In genomic region chr5:131185523-131186104, GRCh38 we compare ENCODE assay signal across 16 cellular contexts. TPM values are rescaled to one million over a fixed set of nuclear protein-coding genes. Genes with fewer than 3 reads are reported as not detected.
DNase-seq lines count a peak whose midpoint lies in the region; ATAC-seq, FAIRE-seq and TF ChIP-seq lines count a peak whose summit lies in the region.
"Had no signal": no experiment of that assay in that cellular context is flagged by ENCODE, and none has a peak within 500 bp of the region (broad histone marks: within the 10 kb centered on the region; RNA-seq: fewer than 3 reads in every experiment).

No MANE protein-coding gene starts in this region.

- no peak overlapping the region for H2BK120ac ChIP-seq in IMR-90 (ENCODE audit: low read depth, low read length)

- no peaks in the 10 kb centered on the region for H3K27me3 Mint-ChIP-seq in progenitor cell of endocrine pancreas
- H3K27me3 Mint-ChIP-seq: CD4-positive, CD25-positive, alpha-beta regulatory T cell had no signal

- no peak overlapping the region for H3K56ac ChIP-seq in IMR-90 (ENCODE audit: extremely low read depth, insufficient read depth, low read length)

- H3K18ac ChIP-seq in IMR-90 (ENCODE audit: low read depth, low read length): no peak overlapping the region

- 0 out of 2 replicates have a peak, but pooled peaks cover 1% of the 10 kb centered on the region for H3K36me3 ChIP-seq in IMR-90 (ENCODE audit: control insufficient read depth, insufficient read depth, low read length)
- peaks cover 50% of the 10 kb centered on the region for H3K36me3 ChIP-seq in K562 (ENCODE audit: control insufficient read depth, insufficient read depth, low read length)

- dilution Hi-C loops in IMR-90 (cut with HindIII; ENCODE audit: low sequenced_read_pairs, unreplicated experiment): no loop called here

- in situ Hi-C loops in IMR-90 (cut with MboI; ENCODE audit: low sequenced_read_pairs): no loop called here
- in situ Hi-C loops in K562 (cut with MboI): no loop called here

- no peak overlapping the region for H4K8ac ChIP-seq in IMR-90 (ENCODE audit: low read depth in 2 of 2, low read length in 2 of 2)

- no peak for TF ChIP-seq POLR2A in IMR-90 (IDR thresholded peaks at IDR 0.05; ENCODE audit: low read depth, low read length)
- TF ChIP-seq POLR2A in K562 (conservative IDR thresholded peaks at IDR 0.05): no peak

- H3K9me1 ChIP-seq in IMR-90 (ENCODE audit: insufficient read depth, low read length) (no peaks in the 10 kb centered on the region), K562 (ENCODE audit: control insufficient read depth, insufficient read depth, low read length) (no peaks in the 10 kb centered on the region)

- H4K20me1 ChIP-seq in IMR-90 (ENCODE audit: insufficient read depth, low read length) (no peaks in the 10 kb centered on the region), K562 (replicated peaks; ENCODE audit: control insufficient read depth, insufficient read depth, low read length) (no peaks in the 10 kb centered on the region)
- H4K20me1 ChIP-seq: BLaER1 treated with 17β-estradiol and CSF1 and Interleukin-3, amounts not matched to agents 10 nM and 100 nM had no signal

- peaks cover 1% of the 10 kb centered on the region for H3K36me3 Mint-ChIP-seq in progenitor cell of endocrine pancreas (ENCODE audit: insufficient read depth)

- H2BK5ac ChIP-seq in IMR-90 (ENCODE audit: low read depth, low read length, poor library complexity, severe bottlenecking): no peak overlapping the region

- peaks cover 9% of the 10 kb centered on the region; the same call in 2 of the 3 replicates for H3K79me2 ChIP-seq in K562 (ENCODE audit: control insufficient read depth, insufficient read depth, low read length)

- no peak overlapping the region for H3K14ac ChIP-seq in IMR-90 (replicated peaks; ENCODE audit: low read depth, low read length)

- H3K27ac ChIP-seq in IMR-90 (ENCODE audit: insufficient read depth, low read length) (no peak overlapping the region), K562 (ENCODE audit: extremely low read depth, low read depth, low read length) (no peak overlapping the region)
- H3K27ac ChIP-seq: 22Rv1; BLaER1 treated with 17β-estradiol and CSF1 and Interleukin-3, amounts not matched to agents 10 nM and 100 nM; GM23248 had no signal

- TF ChIP-seq CTCF in IMR-90 (conservative IDR thresholded peaks at IDR 0.05; ENCODE audit: low read depth, low read length): no peak
- no peak for TF ChIP-seq CTCF in K562 (IDR thresholded peaks at IDR 0.05 in 2 of 3, conservative IDR thresholded peaks at IDR 0.05 in 1 of 3; ENCODE audit: insufficient read depth in 2 of 3, low read depth in 1 of 3, low read length in 3 of 3)
- no peak for TF ChIP-seq CTCF in progenitor cell of endocrine pancreas (IDR thresholded peaks at IDR 0.05; ENCODE audit: unreplicated experiment)

- no peak overlapping the region for H2BK20ac ChIP-seq in IMR-90 (ENCODE audit: low read depth, low read length)

- H3K27me3 ChIP-seq in IMR-90 (ENCODE audit: control insufficient read depth, insufficient read depth, low read length): no peaks in the 10 kb centered on the region
- no peaks in the 10 kb centered on the region for H3K27me3 ChIP-seq in K562 (ENCODE audit: control insufficient read depth in 2 of 2, insufficient read depth in 2 of 2, low read length in 2 of 2)
- H3K27me3 ChIP-seq: BLaER1 treated with 17β-estradiol and CSF1 and Interleukin-3, amounts not matched to agents 10 nM and 100 nM had no signal

- CTCF ChIA-PET in IMR-90 (lab: Yijun Ruan, JAX) (interaction anchor here (0.7 kb wide), 1 partner anchor 26 kb away, joined by 3 read pairs; no protein-coding TSS in a partner anchor), K562 (lab: Yijun Ruan, JAX; ENCODE audit: low intra/inter-chr PET ratio) (no interaction called here)

- no peak for FAIRE-seq in K562 (lab: Jason Lieb, UNC)

- H2BK15ac ChIP-seq in IMR-90 (ENCODE audit: low read depth, low read length): no peak overlapping the region

- intact Hi-C loops in IMR-90 (cut with micrococcal nuclease) (no loop called here), K562 (cut with micrococcal nuclease) (no loop called here)

- H3K4me3 ChIP-seq in IMR-90 (ENCODE audit: insufficient read depth, low read depth, low read length) (no peak overlapping the region), K562 (no peak overlapping the region)
- H3K4me3 ChIP-seq: BLaER1 treated with 17β-estradiol and CSF1 and Interleukin-3, amounts not matched to agents 10 nM and 100 nM; GM23248 had no signal

- POLR2A ChIA-PET in IMR-90 (lab: Charles Lee; ENCODE audit: unreplicated experiment): no interaction called here
- POLR2A ChIA-PET in K562 (lab: Yijun Ruan, JAX): no interaction called here

- H3K9me3 Mint-ChIP-seq in progenitor cell of endocrine pancreas (ENCODE audit: low read depth): no peaks in the 10 kb centered on the region
- H3K9me3 Mint-ChIP-seq: CD4-positive, CD25-positive, alpha-beta regulatory T cell had no signal

- H3K27ac Mint-ChIP-seq in progenitor cell of endocrine pancreas: peak overlapping the region; percentile 18
- H3K27ac Mint-ChIP-seq: CD4-positive, CD25-positive, alpha-beta regulatory T cell had no signal

- H3K4me2 ChIP-seq in IMR-90 (ENCODE audit: low read depth, low read length): no peak overlapping the region
- H3K4me2 ChIP-seq in K562 (ENCODE audit: insufficient read depth, low read length): no peak overlapping the region
- H3K4me2 ChIP-seq: BLaER1 treated with 17β-estradiol and CSF1 and Interleukin-3, amounts not matched to agents 10 nM and 100 nM had no signal

- H3K4me1 Mint-ChIP-seq in progenitor cell of endocrine pancreas (ENCODE audit: low read depth): no peaks in the 10 kb centered on the region

- TF ChIP-seq RAD21 in IMR-90 (IDR thresholded peaks at IDR 0.05; ENCODE audit: low read length) (no peak), K562 (CRISPR knock-in tag; conservative IDR thresholded peaks at IDR 0.05 in 1 of 2, IDR thresholded peaks at IDR 0.05 in 1 of 2) (no peak)

- ATAC-seq in IMR-90 (ENCODE audit: low read depth) (no peak), K562 (no peak), HG02763 (IDR thresholded peaks at IDR 0.05; ENCODE audit: unreplicated experiment) (no peak), GM21423 (IDR thresholded peaks at IDR 0.05; ENCODE audit: unreplicated experiment) (no peak)

- 0 out of 2 replicates have a peak, but pooled peaks cover 2% of the 10 kb centered on the region for H3K4me1 ChIP-seq in IMR-90 (ENCODE audit: control insufficient read depth, insufficient read depth, low read length)
- H3K4me1 ChIP-seq in K562 (replicated peaks in 1 of 2; ENCODE audit: control insufficient read depth in 2 of 2, insufficient read depth in 2 of 2, low read length in 2 of 2): peaks cover 0 to 16% of the 10 kb centered on the region in 2 experiments; a peak in 3 of 5 replicates
- H3K4me1 ChIP-seq: BLaER1 treated with 17β-estradiol and CSF1 and Interleukin-3, amounts not matched to agents 10 nM and 100 nM had no signal

- H3K79me1 ChIP-seq in IMR-90 (ENCODE audit: low read depth in 1 of 2, low read length in 2 of 2): no peaks in the 10 kb centered on the region

- no peak for TF ChIP-seq EP300 in K562 (IDR thresholded peaks at IDR 0.05; ENCODE audit: low read length)

- H3K9ac ChIP-seq in IMR-90 (ENCODE audit: low read depth, low read length) (no peak overlapping the region), K562 (ENCODE audit: insufficient read depth in 1 of 2, low read depth in 2 of 2, low read length in 2 of 2) (no peak overlapping the region)
- H3K9ac ChIP-seq: BLaER1 treated with 17β-estradiol and CSF1 and Interleukin-3, amounts not matched to agents 10 nM and 100 nM; GM23248 had no signal

- no peak overlapping the region for H3K4ac ChIP-seq in IMR-90 (ENCODE audit: low read depth, low read length)

- DNase-seq in DMS53 (lab: John Stamatoyannopoulos, UW) (peak; percentile 12), DMS53 treated with DMSO at 0.1 percent for 48 hours (lab: John Stamatoyannopoulos, UW; ENCODE audit: unreplicated experiment) (no peak), IMR-90 (no peak), K562 (ENCODE audit: extremely low read depth in 1 of 4, low spot score in 3 of 4) (no peak), progenitor cell of endocrine pancreas (ENCODE audit: low spot score, unreplicated experiment) (no peak)
- DNase-seq: DMS 273 treated with DMSO at 0.1 percent for 48 hours, DMS79 treated with DMSO at 0.1 percent for 48 hours, GDM1, GM23248, H7, Karpas-422 had no signal

- no peaks in the 10 kb centered on the region for H3K9me3 ChIP-seq in IMR-90 (ENCODE audit: control insufficient read depth, insufficient read depth, low read length)
- H3K9me3 ChIP-seq in K562 (replicated peaks; ENCODE audit: control insufficient read depth, insufficient read depth, low read depth, low read length): no peaks in the 10 kb centered on the region
- H3K9me3 ChIP-seq: BLaER1 treated with 17β-estradiol and CSF1 and Interleukin-3, amounts not matched to agents 10 nM and 100 nM had no signal

- H2AFZ ChIP-seq in IMR-90 (replicated peaks; ENCODE audit: low read length, poor library complexity) (no peak overlapping the region), K562 (ENCODE audit: low read depth, low read length) (no peak overlapping the region)
- H2AFZ ChIP-seq: GM23248 had no signal

- H4K5ac ChIP-seq in IMR-90 (ENCODE audit: low read depth, low read length): no peak overlapping the region

- H4K91ac ChIP-seq in IMR-90 (ENCODE audit: insufficient read depth, low read depth, low read length): no peak overlapping the region

- no peak overlapping the region for H2AK9ac ChIP-seq in IMR-90 (replicated peaks; ENCODE audit: low read depth, low read length, poor library complexity)

- no TSS peak for BruUV-seq in IMR-90 (replicated peaks; lab: Mats Ljungman, UMichigan)
- BruUV-seq in K562 (replicated peaks; lab: Mats Ljungman, UMichigan): no TSS peak

- no peak overlapping the region for H2AK5ac ChIP-seq in IMR-90 (ENCODE audit: low read depth, low read length)

- H3K23ac ChIP-seq in IMR-90 (ENCODE audit: low read depth, low read length): no peak overlapping the region

- H3K4me3 Mint-ChIP-seq in progenitor cell of endocrine pancreas (ENCODE audit: low read depth): no peak overlapping the region
- H3K4me3 Mint-ChIP-seq: CD4-positive, CD25-positive, alpha-beta regulatory T cell had no signal

RNA-seq across cellular contexts. Expression of gene LYRM7, which starts 14.9 kb away (rescaled TPM):
- total RNA-seq in IMR-90 (2012; rRNA removed) (3.4 and 6.4 TPM in 2 replicates), K562 (2014; rRNA removed) (16.2 and 22.9 TPM in 2 replicates), K562 (2014; rRNA removed; fragmentation: Illumina TruSeq; extraction: Trizol) (39.4 and 43.5 TPM in 2 replicates), K562 (2015; rRNA removed; fragmentation: Illumina TruSeq; extraction: Trizol) (28.1 and 33.3 TPM in 2 replicates), K562 (2021) (27.1 and 32.7 TPM in 2 replicates), progenitor cell of endocrine pancreas (5.9 and 6.1 TPM in 2 replicates)
- polyA plus RNA-seq in IMR-90 (2012; rRNA removed) (1.6 and 2.5 TPM in 2 replicates), K562 (2011; rRNA removed) (18.4 and 24.1 TPM in 2 replicates), K562 (2014; fragmentation: Illumina TruSeq; extraction: Trizol) (33.4 and 37.2 TPM in 2 replicates), K562 (2014; fragmentation: Nextera tagmentation; extraction: Ambion mirVana) (10 to 100 TPM; 53.6 to 70.1 TPM), K562 (2014; rRNA removed) (24.4 and 28.3 TPM in 2 replicates)
- 0.37 and 0.81 TPM in 2 replicates for polyA plus RNA-seq in IMR-90 (2012; cell fraction: cytosol; rRNA removed)
- polyA plus RNA-seq in IMR-90 (2012; cell fraction: nucleus; rRNA removed; ENCODE audit: low replicate concordance): 2.6 and 3.6 TPM in 2 replicates
- 3.4 and 15.9 TPM in 2 replicates for total RNA-seq in K562 (2011; cell fraction: chromatin; rRNA removed; ENCODE audit: low replicate concordance)
- total RNA-seq in K562 (2011; cell fraction: nucleolus; rRNA removed): 2.3 and 5.9 TPM in 2 replicates
- total RNA-seq in K562 (2011; cell fraction: nucleoplasm; rRNA removed): 7.1 and 17.6 TPM in 2 replicates
- polyA plus RNA-seq in K562 (2011; cell fraction: cytosol; rRNA removed): 3.9 and 8.6 TPM in 2 replicates
- 3.9 and 4.9 TPM in 2 replicates for polyA plus RNA-seq in K562 (2011; cell fraction: nucleus; rRNA removed)
- 16.2 and 18.8 TPM in 2 replicates for polyA plus RNA-seq in K562 (2012)
- 11.9 and 12.4 TPM in 2 replicates for polyA minus RNA-seq in K562 (2011; rRNA and poly(A)+ RNA removed)
- 14.7 and 19.9 TPM in 2 replicates for polyA minus RNA-seq in K562 (2011; cell fraction: cytosol; rRNA and poly(A)+ RNA removed)
- 2.0 and 4.0 TPM in 2 replicates for polyA minus RNA-seq in K562 (2011; cell fraction: nucleus; rRNA and poly(A)+ RNA removed)

RNA-seq across cellular contexts. Expression of gene HINT1, which starts 20.6 kb away (rescaled TPM):
- total RNA-seq in IMR-90 (2012; rRNA removed) (179 and 181 TPM in 2 replicates), K562 (2014; rRNA removed) (377 and 382 TPM in 2 replicates), K562 (2014; rRNA removed; fragmentation: Illumina TruSeq; extraction: Trizol) (401 and 433 TPM in 2 replicates), K562 (2015; rRNA removed; fragmentation: Illumina TruSeq; extraction: Trizol) (460 and 500 TPM in 2 replicates), K562 (2021) (296 and 326 TPM in 2 replicates), progenitor cell of endocrine pancreas (189 and 210 TPM in 2 replicates)
- polyA plus RNA-seq in IMR-90 (2012; rRNA removed) (347 and 352 TPM in 2 replicates), K562 (2011; rRNA removed) (922 and 1,017 TPM in 2 replicates), K562 (2014; fragmentation: Illumina TruSeq; extraction: Trizol) (284 and 302 TPM in 2 replicates), K562 (2014; fragmentation: Nextera tagmentation; extraction: Ambion mirVana) (1,000 to 10,000 TPM; 1,005 to 1,027 TPM), K562 (2014; rRNA removed) (596 and 707 TPM in 2 replicates)
- 142 and 333 TPM in 2 replicates for polyA plus RNA-seq in IMR-90 (2012; cell fraction: cytosol; rRNA removed)
- polyA plus RNA-seq in IMR-90 (2012; cell fraction: nucleus; rRNA removed; ENCODE audit: low replicate concordance): 86.7 and 151 TPM in 2 replicates
- 107 and 146 TPM in 2 replicates for total RNA-seq in K562 (2011; cell fraction: chromatin; rRNA removed; ENCODE audit: low replicate concordance)
- total RNA-seq in K562 (2011; cell fraction: nucleolus; rRNA removed): 142 and 143 TPM in 2 replicates
- 174 and 224 TPM in 2 replicates for total RNA-seq in K562 (2011; cell fraction: nucleoplasm; rRNA removed)
- polyA plus RNA-seq in K562 (2011; cell fraction: cytosol; rRNA removed): 360 and 636 TPM in 2 replicates
- polyA plus RNA-seq in K562 (2011; cell fraction: nucleus; rRNA removed): 333 and 486 TPM in 2 replicates
- 503 and 613 TPM in 2 replicates for polyA plus RNA-seq in K562 (2012)
- polyA minus RNA-seq in K562 (2011; rRNA and poly(A)+ RNA removed): 291 and 318 TPM in 2 replicates
- polyA minus RNA-seq in K562 (2011; cell fraction: cytosol; rRNA and poly(A)+ RNA removed): 107 and 120 TPM in 2 replicates
- polyA minus RNA-seq in K562 (2011; cell fraction: nucleus; rRNA and poly(A)+ RNA removed): 79.7 and 139 TPM in 2 replicates
